Comparison of ENCODE assay signal across 9 cellular contexts in genomic region chr9:105593145-105593544, GRCh38.
"Had no signal": no experiment of that assay in that cellular context is flagged by ENCODE, and none has a peak within 500 bp of the region (broad histone marks: within the 10 kb centered on the region; RNA-seq: fewer than 3 reads in every experiment).

No MANE protein-coding gene starts in this region.

- H3K9ac ChIP-seq: GM23248, KMS-11 had no signal

- H3K4me3 Mint-ChIP-seq: IgD-negative memory B cell had no signal

- H3K4me1 Mint-ChIP-seq: IgD-negative memory B cell had no signal

- ATAC-seq: HCT116, HepG2 had no signal

- H3K9me3 ChIP-seq: HAP-1 had no signal

- H3K27ac Mint-ChIP-seq: IgD-negative memory B cell had no signal

- H3K4me1 ChIP-seq: HAP-1 had no signal

- H3K4me3 ChIP-seq: GM23248, HAP-1 had no signal

- H3K36me3 ChIP-seq: HAP-1 had no signal

- H3K27ac ChIP-seq: GM23248, KMS-11 had no signal

- H3K27me3 Mint-ChIP-seq: IgD-negative memory B cell had no signal

- DNase-seq: GM23248, H7, Karpas-422, KBM-7 had no signal

- H2AFZ ChIP-seq: GM23248 had no signal

- H3K4me2 ChIP-seq: KMS-11 had no signal
